Comparison of ENCODE assay signal across 1 cellular context in genomic region chr11:83115992-83116641, GRCh38.
TF ChIP-seq lines count a peak whose summit lies in the region.

No MANE protein-coding gene starts in this region.

TF ChIP-seq in endothelial cell of umbilical vein, 7 proteins besides CTCF, POLR2A, EP300 and RAD21:
- TF ChIP-seq POLR2AphosphoS5 (IDR thresholded peaks at IDR 0.05; ENCODE audit: insufficient read depth, low read depth, low read length) = no peak
- no peak for TF ChIP-seq EZH2 (IDR thresholded peaks at IDR 0.05; ENCODE audit: borderline replicate concordance, low read depth, low read length, severe bottlenecking)
- TF ChIP-seq JUN (IDR thresholded peaks at IDR 0.05; ENCODE audit: borderline replicate concordance, insufficient read depth, insufficient read length, low read depth) = no peak
- TF ChIP-seq GATA2 (IDR thresholded peaks at IDR 0.05; ENCODE audit: insufficient read depth, insufficient read length, low read depth, low read length) = no peak
- no peak for TF ChIP-seq FOS (IDR thresholded peaks at IDR 0.05; ENCODE audit: borderline replicate concordance, insufficient read depth, low read length)
- no peak for TF ChIP-seq MYC (IDR thresholded peaks at IDR 0.05; ENCODE audit: low read depth, low read length)
- TF ChIP-seq MAX (IDR thresholded peaks at IDR 0.05; ENCODE audit: insufficient read depth, insufficient read length) = no peak
